ENCODE assay signal across 8 cellular contexts in the genomic region with DNA sequence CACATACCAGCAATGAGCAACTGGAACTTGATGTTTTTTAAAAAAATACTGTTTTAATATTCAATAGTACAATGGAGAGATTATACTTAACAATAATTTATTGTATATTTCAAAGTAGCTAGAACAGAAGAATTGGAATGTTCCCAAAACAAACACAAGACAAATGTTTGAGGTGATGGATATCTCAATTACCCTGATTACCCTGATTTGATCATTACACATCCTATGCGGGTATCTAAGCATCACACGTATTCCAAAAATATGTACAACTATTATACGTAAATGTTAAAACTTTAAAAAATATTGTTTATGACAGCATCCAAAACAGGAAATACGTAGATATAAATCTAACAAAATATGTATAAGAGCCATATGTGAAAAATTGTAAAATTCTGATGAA.
"Had no signal": no experiment of that assay in that cellular context is flagged by ENCODE, and none has a peak within 500 bp of the region (broad histone marks: within the 10 kb centered on the region; RNA-seq: fewer than 3 reads in every experiment).

No MANE protein-coding gene starts in this region.

- DNase-seq: GDM1, GF-D8 had no signal

- ATAC-seq: GM12878 had no signal

- H3K4me3 ChIP-seq: GM12878 had no signal

- FAIRE-seq: G401.6, GM12878, GM12891, GM12892, GM18507, GM19239 had no signal
